Comparison of ENCODE assay signal across 9 cellular contexts in the genomic region with DNA sequence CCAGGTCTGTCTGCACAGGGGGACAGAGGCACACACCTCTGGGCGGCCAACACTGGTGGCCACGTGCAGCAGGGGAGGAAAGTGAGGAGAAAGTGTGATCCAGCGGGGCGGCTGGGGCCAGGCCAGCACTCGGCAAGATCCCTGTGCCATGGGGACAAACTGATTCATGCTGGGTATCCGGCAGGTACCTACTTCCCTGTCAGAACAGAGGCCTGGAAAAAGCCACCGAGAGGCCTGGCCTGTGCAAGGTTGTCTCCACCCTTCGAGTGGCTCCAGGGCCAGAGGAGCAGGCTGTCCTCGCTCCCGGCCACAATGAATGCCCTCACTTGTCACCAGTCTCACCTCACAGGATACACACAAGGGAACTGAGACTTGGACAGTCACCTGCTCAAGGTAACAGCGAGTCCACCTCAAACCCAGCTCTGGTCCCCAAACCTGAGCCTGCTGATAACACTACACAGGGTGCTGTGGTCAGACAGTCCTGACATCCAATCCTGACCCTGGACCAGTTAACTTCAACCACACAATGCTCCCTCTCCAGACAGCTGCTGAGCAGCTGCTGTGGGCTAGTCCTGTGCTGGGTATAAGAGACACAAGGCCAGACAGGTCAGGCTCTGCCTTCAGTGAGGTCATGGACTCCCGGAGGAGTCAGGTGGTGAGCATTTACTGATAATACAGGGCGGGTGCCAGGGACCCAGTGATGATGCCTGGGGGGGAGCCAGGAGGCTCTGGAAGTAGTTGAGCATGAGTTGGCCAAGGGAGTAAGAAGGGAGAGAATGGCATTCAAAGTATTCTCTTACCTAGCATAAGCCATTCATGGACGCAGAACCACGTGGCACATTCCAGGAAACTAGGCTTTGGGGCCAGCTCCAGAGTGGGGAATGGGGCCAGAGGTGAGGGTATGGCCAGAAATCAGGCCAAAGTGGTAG. TPM values are rescaled to one million over a fixed set of nuclear protein-coding genes. Genes with fewer than 3 reads are reported as not detected.
DNase-seq lines count a peak whose midpoint lies in the region; ATAC-seq and TF ChIP-seq lines count a peak whose summit lies in the region.
"Had no signal": no experiment of that assay in that cellular context is flagged by ENCODE, and none has a peak within 500 bp of the region (broad histone marks: within the 10 kb centered on the region; RNA-seq: fewer than 3 reads in every experiment).

No MANE protein-coding gene starts in this region.

- H3K27me3 ChIP-seq in esophagus muscularis mucosa, result no peaks in the 10 kb centered on the region
- no peaks in the 10 kb centered on the region for H3K27me3 ChIP-seq in rectal smooth muscle tissue (ENCODE audit: control insufficient read depth, insufficient read depth, low read length)
- H3K27me3 ChIP-seq in WERI-Rb-1 (ENCODE audit: insufficient read depth, low read depth, severe bottlenecking), result no peaks in the 10 kb centered on the region
- H3K27me3 ChIP-seq: heart right ventricle had no signal

- H3K27ac ChIP-seq in esophagus muscularis mucosa (replicated peaks in 1 of 4), result peak overlapping the region; percentile 83 to 91 (median 86)
- peak overlapping the region; percentile 28 for H3K27ac ChIP-seq in rectal smooth muscle tissue (ENCODE audit: low read depth, low read length)
- no peak overlapping the region for H3K27ac ChIP-seq in WERI-Rb-1

- peaks cover 0 to 18% (median 9%) of the 10 kb centered on the region in 4 donors for H3K36me3 ChIP-seq in esophagus muscularis mucosa
- no peaks in the 10 kb centered on the region for H3K36me3 ChIP-seq in rectal smooth muscle tissue (ENCODE audit: control insufficient read depth, insufficient read depth, low read length)
- H3K36me3 ChIP-seq in WERI-Rb-1, result peaks cover 16% of the 10 kb centered on the region

- WGBS in esophagus muscularis mucosa, result 91% methylated on average over 12 of the region's 15 CpGs

- DNase-seq in ELF-1 (ENCODE audit: low read depth, low spot score) (peak; percentile 46), RPMI7951 (ENCODE audit: low read depth) (peak; percentile 66), esophagus muscularis mucosa (ENCODE audit: extremely low spot score) (no peak), GF-D8 (lab: John Stamatoyannopoulos, UW) (no peak), WERI-Rb-1 (no peak), SK-N-DZ (ENCODE audit: low spot score) (no peak)
- DNase-seq: heart right ventricle had no signal

- TF ChIP-seq EP300 in esophagus muscularis mucosa (IDR thresholded peaks at IDR 0.05), result no peak

- H3K4me1 ChIP-seq in esophagus muscularis mucosa (peaks cover 66 to 90% (median 85%) of the 10 kb centered on the region in 4 donors), rectal smooth muscle tissue (ENCODE audit: control insufficient read depth, insufficient read depth, low read length) (peaks cover 27% of the 10 kb centered on the region)

- intact Hi-C loops in esophagus muscularis mucosa (cut with DNase I), result no loop called here

- no peak overlapping the region for H3K4me3 ChIP-seq in esophagus muscularis mucosa
- no peak overlapping the region for H3K4me3 ChIP-seq in rectal smooth muscle tissue (ENCODE audit: low read length)
- H3K4me3 ChIP-seq in WERI-Rb-1 (ENCODE audit: low read depth, low read length), result no peak overlapping the region
- H3K4me3 ChIP-seq: heart right ventricle had no signal

- ATAC-seq in GM18517 (IDR thresholded peaks at IDR 0.05; ENCODE audit: unreplicated experiment), result no peak

- no peak overlapping the region for H3K9ac ChIP-seq in rectal smooth muscle tissue (ENCODE audit: low read length)

- H3K9me3 ChIP-seq in esophagus muscularis mucosa, result no peaks in the 10 kb centered on the region
- H3K9me3 ChIP-seq in WERI-Rb-1 (ENCODE audit: severe bottlenecking), result no peaks in the 10 kb centered on the region
- H3K9me3 ChIP-seq: heart right ventricle had no signal

- no peak for TF ChIP-seq POLR2A in esophagus muscularis mucosa (IDR thresholded peaks at IDR 0.05; ENCODE audit: low read depth)

- TF ChIP-seq CTCF in esophagus muscularis mucosa (IDR thresholded peaks at IDR 0.05) (no peak), WERI-Rb-1 (IDR thresholded peaks at IDR 0.05; ENCODE audit: low read depth, low read length) (no peak)

RNA-seq across cellular contexts. Expression of a gene that starts 53.0 kb away (rescaled TPM):
- total RNA-seq in RPMI7951 (2014; rRNA removed; shearing (Covaris generic)), result 33.9 and 39.4 TPM in 2 replicates
- total RNA-seq in esophagus muscularis mucosa, result 10 to 100 TPM; 31.1 to 47.0 (median 37.0) TPM
- 35.9 and 36.3 TPM in 2 replicates for polyA plus RNA-seq in SK-N-DZ (2014; cell fraction: cytosol; rRNA removed)
- 35.0 and 40.4 TPM in 2 replicates for polyA plus RNA-seq in SK-N-DZ (2014; cell fraction: nucleus; rRNA removed)

Comparison
In these comparisons a context has a peak if more than half of its experiments do, and no peak if none do; other contexts are left out.
1. DNase-seq: peak in ELF-1 (single experiment) and RPMI7951 (single experiment); none in esophagus muscularis mucosa (single experiment), GF-D8 (single experiment), WERI-Rb-1 (single experiment) and SK-N-DZ (single experiment).